In the genomic region with DNA sequence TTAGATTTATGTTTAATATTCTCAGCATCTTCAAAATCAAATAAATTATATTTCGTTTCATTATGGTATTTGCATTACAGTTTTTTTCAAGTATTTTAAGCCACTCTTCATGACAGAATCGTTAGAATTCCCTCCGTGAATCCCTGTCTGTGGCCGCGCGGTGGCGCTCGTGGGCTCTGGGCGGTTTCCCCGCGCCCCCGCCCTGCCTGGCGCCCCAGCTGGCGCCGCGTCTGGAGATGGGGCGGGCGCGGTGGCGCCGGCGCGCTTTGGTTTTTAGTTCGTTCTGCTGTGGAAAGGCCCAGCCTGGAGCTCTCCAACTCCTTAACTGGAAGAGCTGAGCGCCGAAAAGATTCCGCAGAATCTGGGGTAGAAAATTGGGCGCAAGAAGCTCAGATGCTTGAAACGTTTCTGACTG, we compare ENCODE assay signal across 8 cellular contexts. TPM values are rescaled to one million over a fixed set of nuclear protein-coding genes. Genes with fewer than 3 reads are reported as not detected.
DNase-seq lines count a peak whose midpoint lies in the region; ATAC-seq and TF ChIP-seq lines count a peak whose summit lies in the region.

No MANE protein-coding gene starts in this region.

- H3K36me3 ChIP-seq in left ventricle myocardium inferior = peaks cover 50% of the 10 kb centered on the region

- H3K4me1 ChIP-seq in left ventricle myocardium inferior = peaks cover 4% of the 10 kb centered on the region

- no peaks in the 10 kb centered on the region for H3K27me3 ChIP-seq in left ventricle myocardium inferior (ENCODE audit: low read depth)

- peak overlapping the region; percentile 58 for H3K4me3 ChIP-seq in left ventricle myocardium inferior

- intact Hi-C loops in left ventricle myocardium inferior (cut with micrococcal nuclease) = no loop called here

- ATAC-seq in GM19023 (IDR thresholded peaks at IDR 0.05; ENCODE audit: unreplicated experiment) (no peak), GM19328 (IDR thresholded peaks at IDR 0.05; ENCODE audit: unreplicated experiment) (no peak)

- H3K9me3 ChIP-seq in left ventricle myocardium inferior (replicated peaks) = peaks cover 1% of the 10 kb centered on the region

- TF ChIP-seq CTCF in left ventricle myocardium inferior (IDR thresholded peaks at IDR 0.05; ENCODE audit: borderline replicate concordance) = peak; percentile 89

- DNase-seq in D341Med (ENCODE audit: low spot score) (peak; percentile 97), LHCN-M2 (ENCODE audit: low read depth) (peak; percentile 66), amygdala (lab: John Stamatoyannopoulos, UW) (peak in 42 of 56 donors; percentile 9 to 81 (median 45)), left ventricle myocardium inferior (peak; percentile 60), putamen (ENCODE audit: low spot score) (peak; percentile 80), RPMI8226 (no peak)

- peak overlapping the region; percentile 31 for H3K27ac ChIP-seq in left ventricle myocardium inferior (replicated peaks)

RNA-seq across cellular contexts. Expression of a gene that starts 25.7 kb away (rescaled TPM):
- 144 and 150 TPM in 2 replicates for total RNA-seq in LHCN-M2 (2014; rRNA removed)
- 167 TPM for polyA plus RNA-seq in LHCN-M2 (2012)
- 56.4 TPM for total RNA-seq in left ventricle myocardium inferior

RNA-seq across cellular contexts. Expression of a gene that starts 56.3 kb away (rescaled TPM):
- not detected in 2 replicates for total RNA-seq in LHCN-M2 (2014; rRNA removed)
- not detected for polyA plus RNA-seq in LHCN-M2 (2012)
- 2.8 TPM for total RNA-seq in left ventricle myocardium inferior
